8 cellular contexts compared by ENCODE assay signal in the genomic region with DNA sequence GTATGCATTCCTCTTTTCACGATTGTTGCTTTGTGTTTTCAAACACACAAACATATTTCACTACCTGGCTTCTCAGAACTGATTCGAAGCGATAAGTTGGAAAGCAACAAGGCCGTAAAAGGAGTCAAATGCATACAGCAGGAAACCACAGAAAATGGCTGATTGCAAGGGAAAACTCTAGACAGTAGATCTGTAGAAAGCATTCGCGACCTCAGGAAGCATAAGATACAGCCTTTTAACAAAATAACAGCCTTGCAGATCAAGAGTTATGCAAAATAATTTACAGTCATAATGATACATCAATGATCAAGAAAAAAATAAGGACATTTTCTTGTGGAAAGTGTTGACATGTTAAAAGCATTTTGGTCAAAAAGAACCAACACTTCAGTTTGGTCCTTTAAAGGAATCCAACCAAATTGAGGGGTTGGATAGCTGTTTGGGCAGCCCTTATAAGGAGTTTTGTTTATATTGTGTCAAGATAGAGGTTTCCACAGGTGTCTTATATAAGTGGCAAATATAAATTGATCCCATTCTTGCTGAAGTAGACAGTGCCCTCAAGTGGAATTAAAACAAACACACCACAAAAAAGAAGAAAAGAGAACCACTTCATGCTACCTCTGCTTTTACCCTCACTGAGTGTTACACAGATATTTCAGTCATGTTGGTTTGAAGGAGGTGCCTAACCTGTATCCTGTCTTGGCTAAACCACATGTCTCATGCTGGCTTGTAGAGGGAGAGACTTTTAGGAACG. TPM values are rescaled to one million over a fixed set of nuclear protein-coding genes. Genes with fewer than 3 reads are reported as not detected.
DNase-seq lines count a peak whose midpoint lies in the region; ATAC-seq, FAIRE-seq and TF ChIP-seq lines count a peak whose summit lies in the region.

No MANE protein-coding gene starts in this region.

- H3K27ac ChIP-seq in BLaER1 treated with 17β-estradiol and CSF1 and Interleukin-3, amounts not matched to agents 10 nM and 100 nM, result no peak overlapping the region
- H3K27ac ChIP-seq in SU-DHL-6 (ENCODE audit: low read depth, low read length) (no peak overlapping the region), small intestine (ENCODE audit: low read depth in 1 of 2, low read length in 1 of 2) (peak overlapping the region; percentile 41 to 48), ascending aorta (no peak overlapping the region)

- H3F3A ChIP-seq in SU-DHL-6 (ENCODE audit: insufficient read depth), result no peaks in the 10 kb centered on the region; the same call in 1 of the 2 replicates

- no peaks in the 10 kb centered on the region for H3K9me3 ChIP-seq in BLaER1 treated with 17β-estradiol and CSF1 and Interleukin-3, amounts not matched to agents 10 nM and 100 nM (replicated peaks in 1 of 11)
- H3K9me3 ChIP-seq in SU-DHL-6 (ENCODE audit: insufficient read depth, low read length), result no peaks in the 10 kb centered on the region
- no peaks in the 10 kb centered on the region for H3K9me3 ChIP-seq in small intestine (ENCODE audit: control insufficient read depth, low read depth)
- H3K9me3 ChIP-seq in ascending aorta, result no peaks in the 10 kb centered on the region

- no peaks in the 10 kb centered on the region for H3K79me2 ChIP-seq in SU-DHL-6 (ENCODE audit: insufficient read depth, low read length)

- peak; percentile 83 for FAIRE-seq in GM18507 (lab: Jason Lieb, UNC)
- FAIRE-seq in small intestine (lab: Jason Lieb, UNC), result no peak

- peak overlapping the region; percentile 19 to 65 (median 49) for H3K4me2 ChIP-seq in BLaER1 treated with 17β-estradiol and CSF1 and Interleukin-3, amounts not matched to agents 10 nM and 100 nM
- H3K4me2 ChIP-seq in SU-DHL-6 (ENCODE audit: low read depth, low read length, poor library complexity, severe bottlenecking), result no peak overlapping the region

- H2AFZ ChIP-seq in SU-DHL-6 (ENCODE audit: low read depth, low read length, severe bottlenecking), result no peak overlapping the region

- 53 to 79% (median 56%) methylated on average over 7 of the region's 7 CpGs for whole genome bisulfite sequencing in small intestine, 3 donors

- intact Hi-C loops in ascending aorta (cut with DNase I), result loop anchor here (5.0 to 10.0 kb wide), 2 partner anchors 60 to 913 kb away; no protein-coding TSS in a partner anchor

- peaks cover 11 to 48% (median 26%) of the 10 kb centered on the region in 10 experiments for H3K4me1 ChIP-seq in BLaER1 treated with 17β-estradiol and CSF1 and Interleukin-3, amounts not matched to agents 10 nM and 100 nM
- peaks cover 0 to 3% of the 10 kb centered on the region in 2 donors for H3K4me1 ChIP-seq in small intestine (ENCODE audit: control insufficient read depth in 2 of 2, insufficient read depth in 1 of 2, low read depth in 1 of 2, low read length in 1 of 2)
- peaks cover 0 to 12% of the 10 kb centered on the region in 2 donors for H3K4me1 ChIP-seq in ascending aorta

- H3K4me3 ChIP-seq in BLaER1 treated with 17β-estradiol and CSF1 and Interleukin-3, amounts not matched to agents 10 nM and 100 nM, result no peak overlapping the region
- H3K4me3 ChIP-seq in SU-DHL-6 (ENCODE audit: insufficient read depth, low read length, poor library complexity, severe bottlenecking), result no peak overlapping the region
- H3K4me3 ChIP-seq in fibroblast of the aortic adventitia (ENCODE audit: low read depth, low read length), result no peak overlapping the region
- no peak overlapping the region for H3K4me3 ChIP-seq in small intestine (ENCODE audit: low read depth in 1 of 2, low read length in 2 of 2)
- no peak overlapping the region for H3K4me3 ChIP-seq in ascending aorta

- H3K36me3 ChIP-seq in BLaER1 treated with 17β-estradiol and CSF1 and Interleukin-3, amounts not matched to agents 10 nM and 100 nM, result peaks cover 0 to 52% (median 10%) of the 10 kb centered on the region in 11 experiments; a peak in 13 of 22 replicates
- no peaks in the 10 kb centered on the region for H3K36me3 ChIP-seq in SU-DHL-6 (ENCODE audit: low read length)
- peaks cover 0 to 2% of the 10 kb centered on the region in 2 donors for H3K36me3 ChIP-seq in small intestine (ENCODE audit: control insufficient read depth in 2 of 2, insufficient read depth in 2 of 2, low read length in 2 of 2)
- H3K36me3 ChIP-seq in ascending aorta, result peaks cover 3 to 25% of the 10 kb centered on the region in 2 donors

- H3K27me3 ChIP-seq in BLaER1 treated with 17β-estradiol and CSF1 and Interleukin-3, amounts not matched to agents 10 nM and 100 nM, result peaks cover 0 to 20% (median 16%) of the 10 kb centered on the region in 11 experiments; a peak in 16 of 22 replicates
- no peaks in the 10 kb centered on the region for H3K27me3 ChIP-seq in SU-DHL-6 (ENCODE audit: low read length)
- no peaks in the 10 kb centered on the region for H3K27me3 ChIP-seq in small intestine (ENCODE audit: control insufficient read depth in 2 of 2, insufficient read depth in 2 of 2, low read length in 2 of 2)
- no peaks in the 10 kb centered on the region for H3K27me3 ChIP-seq in ascending aorta

- DNase-seq in GM18507 (ENCODE audit: extremely low spot score, insufficient read length, low read depth) (no peak), fibroblast of the aortic adventitia (ENCODE audit: low read depth) (peak; percentile 35), small intestine (peak; percentile 40), ascending aorta (ENCODE audit: low spot score in 2 of 2) (no peak)
- DNase-seq in stimulated activated CD4-positive, alpha-beta T cell treated with anti-CD3 and anti-CD28 coated beads, Interleukin-12 subunit alpha, Interleukin-12 subunit beta, amount 100 ng/mL, for 4 hours, result no peak

- peaks cover 0 to 36% (median 0%) of the 10 kb centered on the region in 11 experiments; a peak in 4 of 22 replicates for H4K20me1 ChIP-seq in BLaER1 treated with 17β-estradiol and CSF1 and Interleukin-3, amounts not matched to agents 10 nM and 100 nM
- no peaks in the 10 kb centered on the region for H4K20me1 ChIP-seq in SU-DHL-6 (ENCODE audit: low read depth, low read length)

- peak; percentile 66 for ATAC-seq in HG03378 (IDR thresholded peaks at IDR 0.05; ENCODE audit: unreplicated experiment)

- TF ChIP-seq CTCF in SU-DHL-6 (IDR thresholded peaks at IDR 0.05; ENCODE audit: insufficient read depth, low read length, poor library complexity, severe bottlenecking) (peak; percentile 20), fibroblast of the aortic adventitia (IDR thresholded peaks at IDR 0.05; ENCODE audit: insufficient read depth, low read length) (peak; percentile 12), ascending aorta (IDR thresholded peaks at IDR 0.05) (peak in 1 of 3 experiments; percentile 37)

- no peak overlapping the region; a peak in 2 of 22 replicates for H3K9ac ChIP-seq in BLaER1 treated with 17β-estradiol and CSF1 and Interleukin-3, amounts not matched to agents 10 nM and 100 nM
- no peak overlapping the region for H3K9ac ChIP-seq in SU-DHL-6 (ENCODE audit: low read length)

- H3K9me2 ChIP-seq in SU-DHL-6 (replicated peaks; ENCODE audit: insufficient read depth, low read length), result no peaks in the 10 kb centered on the region

RNA-seq across cellular contexts. Expression of a gene that starts 5.5 kb away (rescaled TPM):
- total RNA-seq in fibroblast of the aortic adventitia (ENCODE audit: low replicate concordance) (41.3 and 62.6 TPM in 2 replicates), ascending aorta (33.2 TPM)
- 1 to 10 TPM; 6.0 to 7.8 (median 7.4) TPM for polyA plus RNA-seq in small intestine

RNA-seq across cellular contexts. Expression of a gene that starts 54.0 kb away (rescaled TPM):
- total RNA-seq in fibroblast of the aortic adventitia (ENCODE audit: low replicate concordance), result not detected in 2 replicates
- polyA plus RNA-seq in small intestine, result under 1 TPM in 2 of 3 donors, not detected in 1; 0.54 to 0.58 TPM
- total RNA-seq in ascending aorta, result 3.8 TPM

Comparison
In these comparisons a context has a peak if more than half of its experiments do, and no peak if none do; other contexts are left out.
1. H3K27ac ChIP-seq: peak in small intestine (2 of 2); none in BLaER1 treated with 17β-estradiol and CSF1 and Interleukin-3, amounts not matched to agents 10 nM and 100 nM (0 of 11), SU-DHL-6 (single experiment) and ascending aorta (0 of 2).
2. DNase-seq: peak in fibroblast of the aortic adventitia (single experiment) and small intestine (single experiment); none in GM18507 (single experiment), ascending aorta (0 of 2) and stimulated activated CD4-positive, alpha-beta T cell treated with anti-CD3 and anti-CD28 coated beads, Interleukin-12 subunit alpha, Interleukin-12 subunit beta, amount 100 ng/mL, for 4 hours (single experiment).